8 cellular contexts compared by ENCODE assay signal in the genomic region with DNA sequence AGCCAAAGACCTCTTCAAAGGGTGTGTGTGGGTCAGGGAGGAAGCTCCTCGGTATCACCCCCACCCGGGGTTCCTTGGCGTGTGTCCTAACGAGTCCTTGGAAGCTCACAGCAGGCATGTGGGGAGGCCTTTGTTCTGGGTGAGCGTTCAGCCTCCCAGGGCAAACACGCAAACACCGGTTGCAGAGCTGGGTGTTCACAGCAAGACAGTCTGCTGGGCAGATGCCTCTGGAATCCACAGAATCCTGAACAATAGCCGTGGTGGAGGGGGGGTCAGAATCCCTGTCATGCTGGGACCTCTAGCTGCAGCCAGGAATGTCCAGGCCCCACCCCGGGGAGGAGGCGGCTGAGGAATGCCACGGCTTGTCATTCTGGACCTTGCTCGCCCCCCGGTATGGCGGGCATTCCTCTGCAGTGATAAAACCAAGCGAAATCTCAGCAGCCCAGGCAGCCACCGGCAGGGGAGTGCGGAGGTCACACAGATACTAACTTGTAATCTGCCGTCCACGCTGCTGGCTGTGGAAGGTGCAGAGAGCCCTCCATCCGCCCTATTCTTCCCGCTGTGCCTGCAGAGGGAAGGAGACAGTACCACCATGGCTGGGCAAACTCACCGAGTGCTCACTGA. TPM values are rescaled to one million over a fixed set of nuclear protein-coding genes. Genes with fewer than 3 reads are reported as not detected.
DNase-seq lines count a peak whose midpoint lies in the region; ATAC-seq and TF ChIP-seq lines count a peak whose summit lies in the region.
"Not testable (repeated sequence)": the region's sequence is repeated elsewhere in the genome, so short reads cannot be mapped to it uniquely, and the experiment has no call there.

No MANE protein-coding gene starts in this region.

- H3K27me3 ChIP-seq in IMR-90 (ENCODE audit: control insufficient read depth, insufficient read depth, low read length); transverse colon: not testable (repeated sequence)

- H3K14ac ChIP-seq in IMR-90 (replicated peaks; ENCODE audit: low read depth, low read length), result not testable (repeated sequence)

- H2AK9ac ChIP-seq in IMR-90 (replicated peaks; ENCODE audit: low read depth, low read length, poor library complexity), result not testable (repeated sequence)

- H4K91ac ChIP-seq in IMR-90 (ENCODE audit: insufficient read depth, low read depth, low read length), result not testable (repeated sequence)

- H4K5ac ChIP-seq in IMR-90 (ENCODE audit: low read depth, low read length), result not testable (repeated sequence)

- H3K79me1 ChIP-seq in IMR-90 (ENCODE audit: low read depth in 1 of 2, low read length in 2 of 2), result peaks cover 0 to 15% of the 10 kb centered on the region in 2 experiments; a peak in 1 of 4 replicates

- H3K27ac ChIP-seq in IMR-90 (ENCODE audit: insufficient read depth, low read length), result not testable (repeated sequence)
- H3K27ac ChIP-seq in RWPE1 (peak overlapping the region; percentile 23; the same call in 1 of the 2 replicates), transverse colon (peak overlapping the region in 3 of 4 donors; percentile 17 to 86 (median 83))

- peak; percentile 3; the same call in 1 of the 2 replicates for ATAC-seq in IMR-90 (ENCODE audit: low read depth)

- not testable (repeated sequence) for TF ChIP-seq CTCF in IMR-90 (conservative IDR thresholded peaks at IDR 0.05; ENCODE audit: low read depth, low read length); RWPE1 (conservative IDR thresholded peaks at IDR 0.05; ENCODE audit: low read depth); osteocyte (IDR thresholded peaks at IDR 0.05); transverse colon (IDR thresholded peaks at IDR 0.05)
- TF ChIP-seq CTCF in fibroblast of villous mesenchyme (IDR thresholded peaks at IDR 0.05; ENCODE audit: insufficient read depth, low read depth, low read length), result peak; percentile 8

- peaks cover 20% of the 10 kb centered on the region for H3K4me1 Mint-ChIP-seq in osteocyte (ENCODE audit: unreplicated experiment)

- not testable (repeated sequence) for H2BK5ac ChIP-seq in IMR-90 (ENCODE audit: low read depth, low read length, poor library complexity, severe bottlenecking)

- not testable (repeated sequence) for BruUV-seq in IMR-90 (replicated peaks; lab: Mats Ljungman, UMichigan)

- in situ Hi-C loops in IMR-90 (cut with MboI; ENCODE audit: low sequenced_read_pairs); transverse colon (cut with MboI; ENCODE audit: low pct_ligation_motif_present in 1 of 4, low pct_unique_long_range_greater_than_20kb in 1 of 4, low sequenced_read_pairs in 3 of 4): not testable (repeated sequence)

- not testable (repeated sequence) for H3K56ac ChIP-seq in IMR-90 (ENCODE audit: extremely low read depth, insufficient read depth, low read length)

- dilution Hi-C loops in IMR-90 (cut with HindIII; ENCODE audit: low sequenced_read_pairs, unreplicated experiment), result not testable (repeated sequence)

- not testable (repeated sequence) for H3K9me3 ChIP-seq in IMR-90 (ENCODE audit: control insufficient read depth, insufficient read depth, low read length); transverse colon

- not testable (repeated sequence) for H2BK120ac ChIP-seq in IMR-90 (ENCODE audit: low read depth, low read length)

- TF ChIP-seq EP300 in transverse colon (IDR thresholded peaks at IDR 0.05; ENCODE audit: low read depth), result not testable (repeated sequence)

- H3K23ac ChIP-seq in IMR-90 (ENCODE audit: low read depth, low read length), result not testable (repeated sequence)

- not testable (repeated sequence) for H3K9ac ChIP-seq in IMR-90 (ENCODE audit: low read depth, low read length)

- not testable (repeated sequence) for H4K8ac ChIP-seq in IMR-90 (ENCODE audit: low read depth in 2 of 2, low read length in 2 of 2)

- not testable (repeated sequence) for TF ChIP-seq POLR2A in IMR-90 (IDR thresholded peaks at IDR 0.05; ENCODE audit: low read depth, low read length); transverse colon (IDR thresholded peaks at IDR 0.05)

- not testable (repeated sequence) for H2BK20ac ChIP-seq in IMR-90 (ENCODE audit: low read depth, low read length)

- not testable (repeated sequence) for H2AFZ ChIP-seq in IMR-90 (replicated peaks; ENCODE audit: low read length, poor library complexity)

- not testable (repeated sequence) for H3K9me3 Mint-ChIP-seq in osteocyte (ENCODE audit: unreplicated experiment)

- H3K36me3 ChIP-seq in IMR-90 (ENCODE audit: control insufficient read depth, insufficient read depth, low read length); transverse colon: not testable (repeated sequence)

- not testable (repeated sequence) for H2AK5ac ChIP-seq in IMR-90 (ENCODE audit: low read depth, low read length)

- CTCF ChIA-PET in IMR-90 (lab: Yijun Ruan, JAX); RWPE1 (lab: Yijun Ruan, JAX): not testable (repeated sequence)

- not testable (repeated sequence) for TF ChIP-seq RAD21 in IMR-90 (IDR thresholded peaks at IDR 0.05; ENCODE audit: low read length)

- not testable (repeated sequence) for H3K9me1 ChIP-seq in IMR-90 (ENCODE audit: insufficient read depth, low read length)

- not testable (repeated sequence) for H3K4me3 ChIP-seq in IMR-90 (ENCODE audit: insufficient read depth, low read depth, low read length); fibroblast of villous mesenchyme (ENCODE audit: low read depth, low read length); transverse colon

- H4K20me1 ChIP-seq in IMR-90 (ENCODE audit: insufficient read depth, low read length), result peaks cover 17% of the 10 kb centered on the region

- not testable (repeated sequence) for H3K4ac ChIP-seq in IMR-90 (ENCODE audit: low read depth, low read length)

- H3K27ac Mint-ChIP-seq in osteocyte (ENCODE audit: unreplicated experiment), result peak overlapping the region; percentile 23

- not testable (repeated sequence) for H3K4me2 ChIP-seq in IMR-90 (ENCODE audit: low read depth, low read length)

- 29% methylated on average over 4 of the region's 22 CpGs; no CpG with 5 or more reads in 1 of the 2 experiments for WGBS in IMR-90 (ENCODE audit: extremely low coverage in 2 of 2, insufficient read length in 1 of 2), 2 experiments
- WGBS in transverse colon (ENCODE audit: low coverage in 1 of 2), 2 donors, result 74% methylated on average over 18 of the region's 22 CpGs; no CpG with 5 or more reads in 1 of the 2 donors

- not testable (repeated sequence) for H3K18ac ChIP-seq in IMR-90 (ENCODE audit: low read depth, low read length)

- DNase-seq in EH (ENCODE audit: low read depth), result peak; percentile 90
- DNase-seq in IMR-90, result peak; percentile 31
- DNase-seq in RWPE1 (ENCODE audit: low spot score); osteocyte (ENCODE audit: extremely low spot score, unreplicated experiment); transverse colon: not testable (repeated sequence)
- peak; percentile 43 for DNase-seq in amniotic epithelial cell (ENCODE audit: low read depth)
- DNase-seq in fibroblast of villous mesenchyme (ENCODE audit: low read depth), result peak; percentile 25
- DNase-seq in kidney tubule cell (ENCODE audit: low spot score), result peak; percentile 85

- H3K4me3 Mint-ChIP-seq in osteocyte (ENCODE audit: unreplicated experiment), result not testable (repeated sequence)

- H3K27me3 Mint-ChIP-seq in osteocyte (ENCODE audit: unreplicated experiment), result not testable (repeated sequence)

- H2BK15ac ChIP-seq in IMR-90 (ENCODE audit: low read depth, low read length), result not testable (repeated sequence)

- not testable (repeated sequence) for H3K4me1 ChIP-seq in IMR-90 (ENCODE audit: control insufficient read depth, insufficient read depth, low read length)
- peaks cover 0 to 11% (median 4%) of the 10 kb centered on the region in 4 donors for H3K4me1 ChIP-seq in transverse colon

- not testable (repeated sequence) for H3K36me3 Mint-ChIP-seq in osteocyte (ENCODE audit: unreplicated experiment)

- intact Hi-C loops in IMR-90 (cut with micrococcal nuclease); transverse colon (cut with DNase I; ENCODE audit: low total_unique reads): not testable (repeated sequence)

- POLR2A ChIA-PET in IMR-90 (lab: Charles Lee; ENCODE audit: unreplicated experiment), result interaction anchor here (0.6 kb wide), 1 partner anchor 12 kb away, joined by 7 read pairs; no protein-coding TSS in a partner anchor
- POLR2A ChIA-PET in RWPE1 (lab: Yijun Ruan, JAX; ENCODE audit: low non-redundant PET), result not testable (repeated sequence)

RNA-seq across cellular contexts. Expression of a gene that starts 48.2 kb away (rescaled TPM):
- total RNA-seq in IMR-90 (2012; rRNA removed) (not detected in 2 replicates), fibroblast of villous mesenchyme (not detected in 2 replicates), osteocyte (not detected in 2 replicates), transverse colon (1 to 10 TPM in 2 of 4 donors, under 1 TPM in 2; 0.20 to 3.7 (median 1.1) TPM)
- not detected in 2 replicates for polyA plus RNA-seq in IMR-90 (2012; rRNA removed)
- polyA plus RNA-seq in IMR-90 (2012; cell fraction: cytosol; rRNA removed), result not detected in 2 replicates
- polyA plus RNA-seq in IMR-90 (2012; cell fraction: nucleus; rRNA removed; ENCODE audit: low replicate concordance), result not detected in 2 replicates
